Comparison of ENCODE assay signal across 6 cellular contexts in the genomic region with DNA sequence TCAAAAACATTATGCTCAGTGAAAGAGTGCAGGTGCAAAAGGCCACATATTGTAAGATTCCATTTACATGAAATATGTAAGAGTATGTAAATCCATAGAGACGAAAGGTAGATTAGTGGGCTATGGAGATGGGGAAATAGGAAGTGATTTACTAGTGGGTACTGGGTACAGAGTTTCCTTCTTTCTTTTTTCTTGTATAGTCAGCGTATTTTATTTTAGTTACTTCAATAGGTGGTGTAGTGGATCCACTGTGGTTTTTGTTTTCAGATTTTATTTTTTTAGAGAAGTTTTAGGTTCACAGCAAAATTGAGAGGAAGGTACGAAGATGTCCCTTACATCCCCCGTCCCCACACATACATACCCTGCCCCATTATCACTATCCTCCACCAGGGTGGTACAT.
"Had no signal": no experiment of that assay in that cellular context is flagged by ENCODE, and none has a peak within 500 bp of the region (broad histone marks: within the 10 kb centered on the region; RNA-seq: fewer than 3 reads in every experiment).

No MANE protein-coding gene starts in this region.

- FAIRE-seq: H1, HTR-8/SVneo had no signal

- ATAC-seq: GM23338 had no signal

- H3K4me3 ChIP-seq: GM23338 had no signal

- H3K9ac ChIP-seq: KMS-11 had no signal

- H3K27ac ChIP-seq: KMS-11 had no signal

- H2AFZ ChIP-seq: GM23338 had no signal

- H3K4me2 ChIP-seq: GM23338, KMS-11 had no signal

- DNase-seq: H9, KBM-7 had no signal
